In genomic region chr1:3072178-3072947, GRCh38 we compare ENCODE assay signal across 25 cellular contexts. TPM values are rescaled to one million over a fixed set of nuclear protein-coding genes. Genes with fewer than 3 reads are reported as not detected.
DNase-seq lines count a peak whose midpoint lies in the region; ATAC-seq, FAIRE-seq and TF ChIP-seq lines count a peak whose summit lies in the region.
"Had no signal": no experiment of that assay in that cellular context is flagged by ENCODE, and none has a peak within 500 bp of the region (broad histone marks: within the 10 kb centered on the region; RNA-seq: fewer than 3 reads in every experiment).

No MANE protein-coding gene starts in this region.

- H3K4me3 ChIP-seq in H7 (ENCODE audit: insufficient read depth, low read depth, low read length) (no peak overlapping the region), brain microvascular endothelial cell (ENCODE audit: low read depth, low read length) (peak overlapping the region; percentile 20), retinal pigment epithelial cell (ENCODE audit: low read length) (peak overlapping the region; percentile 83)
- H3K4me3 ChIP-seq: ovary, Peyer's patch had no signal

- DNase-seq in H7 (peak; percentile 84), brain microvascular endothelial cell (no peak), kidney tubule cell (ENCODE audit: low spot score) (peak; percentile 20), retinal pigment epithelial cell (ENCODE audit: low read depth) (no peak), CD14-positive monocyte (ENCODE audit: low spot score) (no peak), GM12891 (ENCODE audit: insufficient read length, low spot score) (no peak), HFFc6 (no peak)
- DNase-seq: ACHN; activated effector memory CD4-positive, alpha-beta T cell treated with Interleukin-2 at 50 U/mL for 16 hours; DMS79; effector CD4-positive, alpha-beta T cell; esophagus squamous epithelium; glutamatergic neuron; NCI-H1105 treated with DMSO at 0.1 percent for 48 hours; NCI-H2171; NCI-H748 treated with DMSO at 0.1 percent for 48 hours; Peyer's patch had no signal

- no peak overlapping the region for H3K27ac ChIP-seq in brain microvascular endothelial cell
- H3K27ac ChIP-seq: ovary, Peyer's patch had no signal

- TF ChIP-seq POLR2A in GM12891 (IDR thresholded peaks at IDR 0.05; ENCODE audit: low read depth, low read length): no peak

- H3K36me3 ChIP-seq in H7 (replicated peaks; ENCODE audit: control insufficient read depth, insufficient read depth, low read length) (no peaks in the 10 kb centered on the region), brain microvascular endothelial cell (replicated peaks) (no peaks in the 10 kb centered on the region)
- H3K36me3 ChIP-seq: esophagus squamous epithelium, ovary, Peyer's patch had no signal

- H3K27me3 ChIP-seq in H7 (ENCODE audit: control insufficient read depth, insufficient read depth, low read length) (peaks cover 68% of the 10 kb centered on the region), brain microvascular endothelial cell (replicated peaks) (peaks cover 48% of the 10 kb centered on the region)
- H3K27me3 ChIP-seq: ovary had no signal

- intact Hi-C loops in CD14-positive monocyte (cut with micrococcal nuclease): no loop called here

- no peak for ATAC-seq in HG03442 (IDR thresholded peaks at IDR 0.05; ENCODE audit: unreplicated experiment)
- ATAC-seq: SK-N-SH treated with all-trans-retinoic acid at 6 μM for 48 hours; stimulated activated effector memory CD8-positive, alpha-beta T cell treated with anti-CD3 and anti-CD28 coated beads, Interleukin-12 subunit alpha, Interleukin-12 subunit beta, amount 100 ng/mL, for 72 hours had no signal

- H3K36me3 Mint-ChIP-seq in CD14-positive monocyte (peaks cover 0 to 2% of the 10 kb centered on the region in 2 donors), HFFc6 (ENCODE audit: low read depth) (no peaks in the 10 kb centered on the region)
- H3K36me3 Mint-ChIP-seq: stimulated activated effector memory CD8-positive, alpha-beta T cell treated with anti-CD3 and anti-CD28 coated beads, Interleukin-12 subunit alpha, Interleukin-12 subunit beta, amount 100 ng/mL, for 72 hours had no signal

- no peak overlapping the region for H3K27ac Mint-ChIP-seq in CD14-positive monocyte
- H3K27ac Mint-ChIP-seq in HFFc6: no peak overlapping the region
- H3K27ac Mint-ChIP-seq: stimulated activated effector memory CD8-positive, alpha-beta T cell treated with anti-CD3 and anti-CD28 coated beads, Interleukin-12 subunit alpha, Interleukin-12 subunit beta, amount 100 ng/mL, for 72 hours had no signal

- H3K4me3 Mint-ChIP-seq in CD14-positive monocyte: peak overlapping the region in 1 of 2 donors; percentile 69
- no peak overlapping the region for H3K4me3 Mint-ChIP-seq in HFFc6
- H3K4me3 Mint-ChIP-seq: stimulated activated effector memory CD8-positive, alpha-beta T cell treated with anti-CD3 and anti-CD28 coated beads, Interleukin-12 subunit alpha, Interleukin-12 subunit beta, amount 100 ng/mL, for 72 hours had no signal

- H3K27me3 Mint-ChIP-seq in CD14-positive monocyte (ENCODE audit: low read depth in 3 of 3) (peaks cover 57 to 91% (median 62%) of the 10 kb centered on the region in 3 donors), HFFc6 (ENCODE audit: insufficient read depth) (peaks cover 23% of the 10 kb centered on the region)

- in situ Hi-C loops in brain microvascular endothelial cell (cut with HindIII; ENCODE audit: low pct_ligation_motif_present, low sequenced_read_pairs): loop anchor here (25.0 kb wide), 1 partner anchor 340 kb away; no protein-coding TSS in a partner anchor

- no peak for TF ChIP-seq CTCF in brain microvascular endothelial cell (IDR thresholded peaks at IDR 0.05; ENCODE audit: low read depth, low read length, missing control alignments)
- TF ChIP-seq CTCF in retinal pigment epithelial cell (conservative IDR thresholded peaks at IDR 0.05; ENCODE audit: low read depth, low read length): no peak
- no peak for TF ChIP-seq CTCF in CD14-positive monocyte (IDR thresholded peaks at IDR 0.05)
- no peak for TF ChIP-seq CTCF in HFFc6 (IDR thresholded peaks at IDR 0.05)

- H3K9me3 Mint-ChIP-seq in CD14-positive monocyte (peaks cover 0 to 15% (median 2%) of the 10 kb centered on the region in 7 donors), HFFc6 (no peaks in the 10 kb centered on the region)
- H3K9me3 Mint-ChIP-seq: stimulated activated effector memory CD8-positive, alpha-beta T cell treated with anti-CD3 and anti-CD28 coated beads, Interleukin-12 subunit alpha, Interleukin-12 subunit beta, amount 100 ng/mL, for 72 hours had no signal

- H3K4me1 Mint-ChIP-seq in CD14-positive monocyte (peaks cover 5% of the 10 kb centered on the region), HFFc6 (ENCODE audit: low read depth) (no peaks in the 10 kb centered on the region)
- H3K4me1 Mint-ChIP-seq: stimulated activated effector memory CD8-positive, alpha-beta T cell treated with anti-CD3 and anti-CD28 coated beads, Interleukin-12 subunit alpha, Interleukin-12 subunit beta, amount 100 ng/mL, for 72 hours had no signal

- FAIRE-seq in GM12891 (lab: Jason Lieb, UNC): no peak
- FAIRE-seq: H54, keratinocyte had no signal

TF ChIP-seq in GM12891, 5 proteins besides CTCF, POLR2A, EP300 and RAD21:
- TF ChIP-seq SPI1 (IDR thresholded peaks at IDR 0.05; ENCODE audit: low read depth, low read length): no peak

RNA-seq across cellular contexts. Expression of gene PRDM16, which starts 3.4 kb away (rescaled TPM):
- 0.69 and 1.1 TPM in 2 replicates for total RNA-seq in H7 (2014; rRNA removed; shearing (Covaris generic))
- polyA plus RNA-seq in CD14-positive monocyte: not detected
- polyA plus RNA-seq in GM12891 (2012; ENCODE audit: low read depth, missing spikeins): 0.15 TPM
- not detected for total RNA-seq in HFFc6 (2021; fragmentation: NEBNext Ultra II Directional; extraction: Animal tissue kit (Norgen Biotek cat#: 25700))

RNA-seq across cellular contexts. Expression of gene ACTRT2, which starts 51.1 kb away (rescaled TPM):
- 0.21 TPM in 1 of 2 replicates, not detected in the other for total RNA-seq in H7 (2014; rRNA removed; shearing (Covaris generic))
- not detected for polyA plus RNA-seq in CD14-positive monocyte
- polyA plus RNA-seq in GM12891 (2012; ENCODE audit: low read depth, missing spikeins): not detected
- not detected for total RNA-seq in HFFc6 (2021; fragmentation: NEBNext Ultra II Directional; extraction: Animal tissue kit (Norgen Biotek cat#: 25700))
- total RNA-seq: esophagus squamous epithelium, mucosa of gallbladder, ovary, Peyer's patch, ureter had no signal
- polyA plus RNA-seq: keratinocyte, ovary had no signal

Comparison
In these comparisons a context has a peak if more than half of its experiments do, and no peak if none do; other contexts are left out.
1. DNase-seq: peak in H7 (single experiment) and kidney tubule cell (single experiment); none in brain microvascular endothelial cell (single experiment), retinal pigment epithelial cell (single experiment), CD14-positive monocyte (single experiment), GM12891 (single experiment) and HFFc6 (single experiment).